Comparison of ENCODE assay signal across 13 cellular contexts in the genomic region with DNA sequence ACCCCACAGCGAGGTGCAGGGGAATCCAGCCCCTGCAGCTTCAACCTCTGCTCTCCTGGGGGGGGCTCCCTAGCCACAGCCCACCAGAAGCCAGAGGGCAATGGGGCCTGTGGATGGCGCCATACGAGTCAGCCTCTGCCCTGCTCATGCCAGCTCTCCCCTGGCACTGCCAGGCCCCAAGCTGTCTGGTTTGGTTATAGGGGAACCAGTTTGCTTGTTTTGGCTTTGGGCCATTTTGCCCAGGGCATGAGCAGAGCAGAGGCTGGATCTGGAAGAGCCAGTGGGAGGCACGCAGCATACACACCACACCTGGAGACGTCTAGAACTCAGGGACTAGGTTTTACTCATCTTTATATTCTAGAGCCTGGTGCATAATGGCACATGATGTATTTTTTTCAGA.
DNase-seq lines count a peak whose midpoint lies in the region; ATAC-seq and TF ChIP-seq lines count a peak whose summit lies in the region.
"Had no signal": no experiment of that assay in that cellular context is flagged by ENCODE, and none has a peak within 500 bp of the region (broad histone marks: within the 10 kb centered on the region; RNA-seq: fewer than 3 reads in every experiment).

No MANE protein-coding gene starts in this region.

- intact Hi-C loops in posterior cingulate gyrus (cut with DNase I), result no loop called here

- TF ChIP-seq CTCF in foreskin keratinocyte (conservative IDR thresholded peaks at IDR 0.05), result peak; percentile 24

- no peaks in the 10 kb centered on the region for H3K27me3 ChIP-seq in foreskin keratinocyte

- H3K4me1 ChIP-seq in foreskin keratinocyte, result peaks cover 23% of the 10 kb centered on the region

- peak; percentile 81 for ATAC-seq in foreskin keratinocyte
- no peak for ATAC-seq in GM18520 (IDR thresholded peaks at IDR 0.05; ENCODE audit: unreplicated experiment)
- ATAC-seq in GM19328 (IDR thresholded peaks at IDR 0.05; ENCODE audit: unreplicated experiment), result no peak
- no peak for ATAC-seq in HG03432 (IDR thresholded peaks at IDR 0.05; ENCODE audit: unreplicated experiment)
- ATAC-seq: naive thymus-derived CD4-positive, alpha-beta T cell had no signal

- DNase-seq in EL (peak; percentile 26), NCI-H345 (lab: John Stamatoyannopoulos, UW) (peak; percentile 90), foreskin keratinocyte (peak; percentile 70 to 82), posterior cingulate gyrus (peak in 7 of 10 donors; percentile 42 to 95 (median 66)), cerebellar cortex (ENCODE audit: low spot score) (no peak)
- DNase-seq: aorta; naive thymus-derived CD4-positive, alpha-beta T cell; NCI-H1092 treated with DMSO at 0.1 percent for 48 hours; stimulated activated CD8-positive, alpha-beta memory T cell treated with anti-CD3 and anti-CD28 coated beads, Interleukin-4, amount 100 ng/mL, for 48 hours had no signal

- no peak overlapping the region for H3K27ac ChIP-seq in foreskin keratinocyte
- H3K27ac ChIP-seq: HL-60 had no signal
